Comparison of ENCODE assay signal across 25 cellular contexts in genomic region chr11:44961894-44962293, GRCh38.
"Had no signal": no experiment of that assay in that cellular context is flagged by ENCODE, and none has a peak within 500 bp of the region (broad histone marks: within the 10 kb centered on the region; RNA-seq: fewer than 3 reads in every experiment).

No MANE protein-coding gene starts in this region.

- H3K27ac Mint-ChIP-seq: activated B cell treated with CpG ODN at 0.5 μM for 24 hours; activated CD4-positive, alpha-beta T cell treated with anti-CD3 and anti-CD28 coated beads for 36 hours; activated naive CD8-positive, alpha-beta T cell treated with anti-CD3 and anti-CD28 coated beads for 36 hours; natural killer cell treated with Interleukin-12 subunit alpha and Interleukin-12 subunit beta and Interleukin-15 and Interleukin-18, amount 100 ng/mL, for 72 hours; type B pancreatic cell had no signal

- H3K9me3 ChIP-seq: breast epithelium, thoracic aorta, vagina had no signal

- H3K9ac ChIP-seq: parathyroid adenoma had no signal

- H3K4me1 ChIP-seq: breast epithelium, parathyroid adenoma had no signal

- ATAC-seq: activated CD4-positive, alpha-beta T cell treated with anti-CD3 and anti-CD28 coated beads for 36 hours; esophagus mucosa; left ventricle myocardium superior; natural killer cell treated with Interleukin-12 subunit alpha and Interleukin-12 subunit beta and Interleukin-15 and Interleukin-18, amount 100 ng/mL, for 72 hours; right cardiac atrium had no signal

- H3K36me3 Mint-ChIP-seq: activated naive CD8-positive, alpha-beta T cell treated with anti-CD3 and anti-CD28 coated beads for 36 hours; natural killer cell treated with Interleukin-12 subunit alpha and Interleukin-12 subunit beta and Interleukin-15 and Interleukin-18, amount 100 ng/mL, for 72 hours; type B pancreatic cell had no signal

- DNase-seq: activated B cell treated with CpG ODN at 0.5 μM for 24 hours; activated CD4-positive, alpha-beta T cell treated with anti-CD3 and anti-CD28 coated beads for 36 hours; activated CD4-positive, alpha-beta T cell treated with anti-CD3 and anti-CD28 coated beads, Interleukin-2, amount 50 U/mL, for 4 hours; activated CD8-positive, alpha-beta memory T cell treated with anti-CD3 and anti-CD28 coated beads for 24 hours; activated CD8-positive, alpha-beta memory T cell treated with anti-CD3 and anti-CD28 coated beads, Interleukin-2, amount 50 U/mL, for 4 hours; activated naive CD4-positive, alpha-beta T cell treated with Interleukin-2 at 50 U/mL for 16 hours; activated naive CD8-positive, alpha-beta T cell treated with anti-CD3 and anti-CD28 coated beads for 36 hours; activated T-cell treated with anti-CD3 and anti-CD28 coated beads, Interleukin-2, amount 50 U/mL, for 48 hours; effector memory CD4-positive, alpha-beta T cell; head of caudate nucleus; hypothalamus; left ventricle myocardium superior; mammary epithelial cell; midbrain; right cardiac atrium; stimulated activated CD4-positive, alpha-beta T cell treated with anti-CD3 and anti-CD28 coated beads, Interleukin-4, amount 100 ng/mL, for 24 hours; stimulated activated naive CD4-positive, alpha-beta T cell treated with Interleukin-2 at 50 U/mL for 16 hours had no signal

- H3K27me3 ChIP-seq: breast epithelium, vagina had no signal

- H3K9me3 Mint-ChIP-seq: activated B cell treated with CpG ODN at 0.5 μM for 24 hours; activated naive CD8-positive, alpha-beta T cell treated with anti-CD3 and anti-CD28 coated beads for 36 hours; central memory CD8-positive, alpha-beta T cell; natural killer cell treated with Interleukin-12 subunit alpha and Interleukin-12 subunit beta and Interleukin-15 and Interleukin-18, amount 100 ng/mL, for 72 hours; type B pancreatic cell had no signal

- H3K4me1 Mint-ChIP-seq: activated CD4-positive, alpha-beta T cell treated with anti-CD3 and anti-CD28 coated beads for 36 hours; activated naive CD8-positive, alpha-beta T cell treated with anti-CD3 and anti-CD28 coated beads for 36 hours had no signal

- H3K27me3 Mint-ChIP-seq: activated B cell treated with CpG ODN at 0.5 μM for 24 hours; activated CD4-positive, alpha-beta T cell treated with anti-CD3 and anti-CD28 coated beads for 36 hours; activated naive CD8-positive, alpha-beta T cell treated with anti-CD3 and anti-CD28 coated beads for 36 hours; central memory CD8-positive, alpha-beta T cell; natural killer cell treated with Interleukin-12 subunit alpha and Interleukin-12 subunit beta and Interleukin-15 and Interleukin-18, amount 100 ng/mL, for 72 hours had no signal

- H3K27ac ChIP-seq: breast epithelium, parathyroid adenoma, thoracic aorta, vagina had no signal

- H3K79me2 ChIP-seq: parathyroid adenoma had no signal

- H2AFZ ChIP-seq: parathyroid adenoma had no signal

- H3K4me3 Mint-ChIP-seq: activated B cell treated with CpG ODN at 0.5 μM for 24 hours; activated CD4-positive, alpha-beta T cell treated with anti-CD3 and anti-CD28 coated beads for 36 hours; activated naive CD8-positive, alpha-beta T cell treated with anti-CD3 and anti-CD28 coated beads for 36 hours; central memory CD8-positive, alpha-beta T cell; natural killer cell treated with Interleukin-12 subunit alpha and Interleukin-12 subunit beta and Interleukin-15 and Interleukin-18, amount 100 ng/mL, for 72 hours; type B pancreatic cell had no signal
